1 cellular context compared by ENCODE assay signal in genomic region chr3:187738089-187738399, GRCh38.
TF ChIP-seq lines count a peak whose summit lies in the region.

No MANE protein-coding gene starts in this region.

TF ChIP-seq in K562, 482 proteins besides CTCF, POLR2A, EP300 and RAD21 (continued from another document):
- TF ChIP-seq ZBTB34 (CRISPR knock-in tag; IDR thresholded peaks at IDR 0.05) (no peak), USF2 (CRISPR knock-in tag; IDR thresholded peaks at IDR 0.05) (no peak), TEAD1 (CRISPR knock-in tag; IDR thresholded peaks at IDR 0.05) (no peak), NR2C1 (IDR thresholded peaks at IDR 0.05) (no peak), NR2C1 (tag; IDR thresholded peaks at IDR 0.05) (0 out of 2 replicates have a peak, but pooled peaks have one; percentile 9), MBD1 (CRISPR knock-in tag; IDR thresholded peaks at IDR 0.05) (no peak), ESRRA (IDR thresholded peaks at IDR 0.05; ENCODE audit: borderline replicate concordance, low read depth) (no peak), MEF2D (tag; conservative IDR thresholded peaks at IDR 0.05; ENCODE audit: low read depth) (no peak), RBM15 (IDR thresholded peaks at IDR 0.05; ENCODE audit: insufficient read depth, low read length) (no peak), BDP1 (IDR thresholded peaks at IDR 0.05; ENCODE audit: insufficient read depth, insufficient read length) (no peak), ARID2 (IDR thresholded peaks at IDR 0.05) (no peak), MTA3 (IDR thresholded peaks at IDR 0.05; ENCODE audit: borderline replicate concordance) (no peak), RB1 (IDR thresholded peaks at IDR 0.05; ENCODE audit: low read depth) (0 out of 2 replicates have a peak, but pooled peaks have one; percentile 0), ZNF780A (CRISPR knock-in tag; IDR thresholded peaks at IDR 0.05) (no peak), MCM3 (IDR thresholded peaks at IDR 0.05) (no peak), ARID3B (CRISPR knock-in tag; IDR thresholded peaks at IDR 0.05; ENCODE audit: borderline replicate concordance) (no peak), GTF2F1 (IDR thresholded peaks at IDR 0.05; ENCODE audit: low read depth, low read length) (no peak), PRMT5 (CRISPR knock-in tag; IDR thresholded peaks at IDR 0.05) (no peak), RBFOX2 (IDR thresholded peaks at IDR 0.05; ENCODE audit: low read depth, low read length) (no peak), CUX1 (CRISPR knock-in tag; IDR thresholded peaks at IDR 0.05) (0 out of 2 replicates have a peak, but pooled peaks have one; percentile 19)
TF ChIP-seq in K562: peak in this region for 3.
